Comparison of ENCODE assay signal across 9 cellular contexts in the genomic region with DNA sequence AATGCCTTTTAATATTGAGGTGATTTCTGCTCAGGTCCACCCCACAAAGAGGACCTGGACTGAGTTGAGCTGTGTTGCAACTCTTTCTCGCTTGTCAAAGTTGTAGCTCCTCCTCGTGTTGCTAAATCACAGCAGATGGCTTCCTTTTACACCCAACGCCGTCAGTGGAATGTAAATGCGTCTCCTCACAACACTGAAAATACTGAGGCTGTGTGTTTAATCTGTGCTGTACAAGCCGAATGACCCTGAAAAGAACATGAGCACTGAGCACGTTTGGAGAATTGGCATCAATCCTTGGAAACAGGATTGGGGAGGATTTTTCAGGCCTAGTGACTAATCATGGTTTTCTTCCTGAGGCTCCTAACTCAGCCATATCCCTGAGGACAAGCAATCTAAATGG.
DNase-seq lines count a peak whose midpoint lies in the region; ATAC-seq and TF ChIP-seq lines count a peak whose summit lies in the region.
"Had no signal": no experiment of that assay in that cellular context is flagged by ENCODE, and none has a peak within 500 bp of the region (broad histone marks: within the 10 kb centered on the region; RNA-seq: fewer than 3 reads in every experiment).

No MANE protein-coding gene starts in this region.

- H3K27me3 Mint-ChIP-seq in CD14-positive monocyte (ENCODE audit: low read depth in 3 of 3), result no peaks in the 10 kb centered on the region

- peaks cover 11% of the 10 kb centered on the region for H3K4me1 Mint-ChIP-seq in CD14-positive monocyte

- TF ChIP-seq POLR2A in breast epithelium (IDR thresholded peaks at IDR 0.05), result no peak

- H3K9me3 Mint-ChIP-seq in CD14-positive monocyte, result no peaks in the 10 kb centered on the region

- peak overlapping the region in 1 of 2 donors; percentile 43 for H3K4me3 Mint-ChIP-seq in CD14-positive monocyte

- H3K36me3 Mint-ChIP-seq in CD14-positive monocyte, result no peaks in the 10 kb centered on the region

- peak overlapping the region in 4 of 7 donors; percentile 15 to 77 (median 32) for H3K27ac Mint-ChIP-seq in CD14-positive monocyte

- no peak for DNase-seq in CD14-positive monocyte (ENCODE audit: low spot score)
- peak; percentile 73 for DNase-seq in NCI-H460 (ENCODE audit: extremely low read depth, low read depth)
- peak; percentile 94 for DNase-seq in fibroblast of peridontal ligament (ENCODE audit: extremely low read depth)
- peak; percentile 16 for DNase-seq in occipital lobe (lab: John Stamatoyannopoulos, UW)
- DNase-seq in breast epithelium (ENCODE audit: low spot score in 2 of 2), result no peak
- no peak for DNase-seq in NCI-H1436 treated with DMSO at 0.1 percent for 48 hours (lab: John Stamatoyannopoulos, UW)
- no peak for DNase-seq in stimulated activated CD4-positive, alpha-beta T cell treated with anti-CD3 and anti-CD28 coated beads, Interleukin-12 subunit alpha, Interleukin-12 subunit beta, amount 100 ng/mL, for 4 hours
- DNase-seq: erythroblast had no signal

- no peaks in the 10 kb centered on the region for H3K4me1 ChIP-seq in breast epithelium

- no peaks in the 10 kb centered on the region for H3K36me3 ChIP-seq in breast epithelium

- TF ChIP-seq CTCF in CD14-positive monocyte (IDR thresholded peaks at IDR 0.05) (no peak), breast epithelium (IDR thresholded peaks at IDR 0.05) (no peak)

- no peak for ATAC-seq in GM18498 (IDR thresholded peaks at IDR 0.05; ENCODE audit: unreplicated experiment)

- H3K27ac ChIP-seq in breast epithelium, result peak overlapping the region in 1 of 2 donors; percentile 4

- H3K27me3 ChIP-seq in breast epithelium, result no peaks in the 10 kb centered on the region

- no peaks in the 10 kb centered on the region for H3K9me3 ChIP-seq in breast epithelium

- intact Hi-C loops in CD14-positive monocyte (cut with micrococcal nuclease) (no loop called here), breast epithelium (cut with DNase I; ENCODE audit: low total_unique reads) (loop anchor here (5.0 kb wide), 1 partner anchor 367 kb away; no protein-coding TSS in a partner anchor)

- no peak overlapping the region for H3K4me3 ChIP-seq in breast epithelium

Comparison
In these comparisons a context has a peak if more than half of its experiments do, and no peak if none do; other contexts are left out.
1. DNase-seq: peak in NCI-H460 (single experiment), fibroblast of peridontal ligament (single experiment) and occipital lobe (single experiment); none in CD14-positive monocyte (single experiment), breast epithelium (0 of 2), NCI-H1436 treated with DMSO at 0.1 percent for 48 hours (single experiment) and stimulated activated CD4-positive, alpha-beta T cell treated with anti-CD3 and anti-CD28 coated beads, Interleukin-12 subunit alpha, Interleukin-12 subunit beta, amount 100 ng/mL, for 4 hours (single experiment).